In genomic region chr7:69962856-69963149, GRCh38 we compare ENCODE assay signal across 12 cellular contexts.
A peak's percentile ranks its signal among the peaks of the same experiment; 100 is the strongest.
DNase-seq lines count a peak whose midpoint lies in the region; ATAC-seq and TF ChIP-seq lines count a peak whose summit lies in the region.
"Had no signal": no experiment of that assay in that cellular context is flagged by ENCODE, and none has a peak within 500 bp of the region (broad histone marks: within the 10 kb centered on the region; RNA-seq: fewer than 3 reads in every experiment).

No MANE protein-coding gene starts in this region.

- TF ChIP-seq CTCF in OCI-LY7 (conservative IDR thresholded peaks at IDR 0.05; ENCODE audit: low read length) (no peak), uterus (IDR thresholded peaks at IDR 0.05) (no peak)

- H3K27ac ChIP-seq in OCI-LY7 (ENCODE audit: low read depth, low read length, poor library complexity, severe bottlenecking) (peak overlapping the region; percentile 93), iPS-20b (ENCODE audit: low read length) (no peak overlapping the region), uterus (no peak overlapping the region)
- H3K27ac ChIP-seq: vagina had no signal

- H2AFZ ChIP-seq in OCI-LY7 (ENCODE audit: low read length) = peak overlapping the region; percentile 1; the same call in 1 of the 2 replicates

- TF ChIP-seq POLR2A in uterus (IDR thresholded peaks at IDR 0.05) (no peak), erythroblast (IDR thresholded peaks at IDR 0.05; ENCODE audit: low read length) (no peak)

- H3K9me2 ChIP-seq in OCI-LY7 (ENCODE audit: insufficient read depth, low read length) = no peaks in the 10 kb centered on the region

- intact Hi-C loops in OCI-LY7 (cut with micrococcal nuclease; ENCODE audit: unreplicated experiment) = no loop called here
- intact Hi-C loops in uterus (cut with DNase I; ENCODE audit: low total_unique reads) = no loop called here

- H3K4me2 ChIP-seq in OCI-LY7 (ENCODE audit: low read length) = peak overlapping the region; percentile 88

- H3K27me3 ChIP-seq in iPS-20b (ENCODE audit: insufficient read depth, low read length) (no peaks in the 10 kb centered on the region), uterus (no peaks in the 10 kb centered on the region), H7 (ENCODE audit: control insufficient read depth, insufficient read depth, low read length) (no peaks in the 10 kb centered on the region)
- H3K27me3 ChIP-seq: vagina had no signal

- ATAC-seq in GM21786 (IDR thresholded peaks at IDR 0.05; ENCODE audit: unreplicated experiment) = peak; percentile 49
- no peak for ATAC-seq in HG03045 (IDR thresholded peaks at IDR 0.05; ENCODE audit: unreplicated experiment)
- ATAC-seq: activated T-cell treated with anti-CD3 and anti-CD28 coated beads, Interleukin-2, amount 50 U/mL, for 4 hours had no signal

- H3K9me3 ChIP-seq in OCI-LY7 (ENCODE audit: low read length) (no peaks in the 10 kb centered on the region), iPS-20b (ENCODE audit: insufficient read depth, low read depth, low read length) (no peaks in the 10 kb centered on the region), uterus (no peaks in the 10 kb centered on the region)
- H3K9me3 ChIP-seq: HAP-1, vagina had no signal

- peaks cover 31% of the 10 kb centered on the region; the same call in 1 of the 2 replicates for H3K79me2 ChIP-seq in OCI-LY7 (ENCODE audit: insufficient read depth, low read depth, low read length)

- no peak overlapping the region for H3K9ac ChIP-seq in iPS-20b (ENCODE audit: low read depth, low read length)

- no peaks in the 10 kb centered on the region for H4K20me1 ChIP-seq in OCI-LY7 (ENCODE audit: insufficient read depth, low read length)

- BruUV-seq in OCI-LY7 (replicated peaks; lab: Mats Ljungman, UMichigan) = no TSS peak

- H3K36me3 ChIP-seq in OCI-LY7 (ENCODE audit: insufficient read depth, low read length) = no peaks in the 10 kb centered on the region
- H3K36me3 ChIP-seq in iPS-20b (ENCODE audit: insufficient read depth, low read depth, low read length) = no peaks in the 10 kb centered on the region
- no peaks in the 10 kb centered on the region for H3K36me3 ChIP-seq in uterus
- H3K36me3 ChIP-seq in H7 (replicated peaks; ENCODE audit: control insufficient read depth, insufficient read depth, low read length) = no peaks in the 10 kb centered on the region
- H3K36me3 ChIP-seq: HAP-1, vagina had no signal

- peak overlapping the region; percentile 57 for H3K4me3 ChIP-seq in OCI-LY7 (ENCODE audit: low read depth, low read length, poor library complexity, severe bottlenecking)
- H3K4me3 ChIP-seq in iPS-20b (ENCODE audit: low read length) = 0 out of 2 replicates have a peak overlapping the region, but pooled peaks have one; percentile 27
- H3K4me3 ChIP-seq in uterus = no peak overlapping the region
- no peak overlapping the region for H3K4me3 ChIP-seq in H7 (ENCODE audit: insufficient read depth, low read depth, low read length)
- H3K4me3 ChIP-seq: HAP-1, vagina had no signal

- POLR2A ChIA-PET in OCI-LY7 (lab: Charles Lee) = interaction anchor here (0.5 to 5.1 kb wide), 13 partner anchors 10 to 1390 kb away, joined by 3 to 87 read pairs (median 4); no protein-coding TSS in a partner anchor

- peaks cover 81% of the 10 kb centered on the region for H3K4me1 ChIP-seq in OCI-LY7 (ENCODE audit: insufficient read depth, low read length, poor library complexity, severe bottlenecking)
- H3K4me1 ChIP-seq in iPS-20b (ENCODE audit: insufficient read depth, low read length) = peaks cover 23% of the 10 kb centered on the region
- no peaks in the 10 kb centered on the region for H3K4me1 ChIP-seq in uterus

- CTCF ChIA-PET in OCI-LY7 (lab: Charles Lee; ENCODE audit: unreplicated experiment) = interaction anchor here (4.6 kb wide), 1 partner anchor 9 kb away, joined by 19 read pairs; no protein-coding TSS in a partner anchor

- DNase-seq in DMS79 treated with DMSO at 0.1 percent for 48 hours (lab: John Stamatoyannopoulos, UW) (peak; percentile 99), OCI-LY7 (ENCODE audit: low spot score) (peak; percentile 81), uterus (no peak), erythroblast (lab: John Stamatoyannopoulos, UW) (no peak), H7 (no peak)
- DNase-seq: activated T-cell treated with anti-CD3 and anti-CD28 coated beads, Interleukin-2, amount 50 U/mL, for 4 hours; NCI-H446 treated with DMSO at 0.1 percent for 48 hours had no signal

Comparison
In these comparisons a context has a peak if more than half of its experiments do, and no peak if none do; other contexts are left out.
1. DNase-seq: peak in DMS79 treated with DMSO at 0.1 percent for 48 hours (single experiment) and OCI-LY7 (single experiment); none in uterus (0 of 2), erythroblast (0 of 2) and H7 (single experiment).
2. H3K4me3 ChIP-seq: peak in OCI-LY7 (single experiment) and iPS-20b (single experiment); none in uterus (0 of 2) and H7 (single experiment).